23 cellular contexts compared by ENCODE assay signal in genomic region chr2:207561386-207562080, GRCh38. TPM values are rescaled to one million over a fixed set of nuclear protein-coding genes. Genes with fewer than 3 reads are reported as not detected.
DNase-seq lines count a peak whose midpoint lies in the region; ATAC-seq and TF ChIP-seq lines count a peak whose summit lies in the region.
"Had no signal": no experiment of that assay in that cellular context is flagged by ENCODE, and none has a peak within 500 bp of the region (broad histone marks: within the 10 kb centered on the region; RNA-seq: fewer than 3 reads in every experiment).

No MANE protein-coding gene starts in this region.

- H3K27me3 Mint-ChIP-seq in endodermal cell (ENCODE audit: insufficient read depth) (no peaks in the 10 kb centered on the region), progenitor cell of endocrine pancreas (no peaks in the 10 kb centered on the region), natural killer cell (ENCODE audit: low read depth in 2 of 2) (no peaks in the 10 kb centered on the region)

- no peak overlapping the region for H3K4me3 Mint-ChIP-seq in endodermal cell
- H3K4me3 Mint-ChIP-seq in progenitor cell of endocrine pancreas (ENCODE audit: low read depth), result no peak overlapping the region
- no peak overlapping the region for H3K4me3 Mint-ChIP-seq in natural killer cell

- H3K36me3 Mint-ChIP-seq in endodermal cell (ENCODE audit: low read depth) (peaks cover 59% of the 10 kb centered on the region), progenitor cell of endocrine pancreas (ENCODE audit: insufficient read depth) (peaks cover 30% of the 10 kb centered on the region), natural killer cell (peaks cover 9% of the 10 kb centered on the region)

- no peaks in the 10 kb centered on the region for H4K20me1 ChIP-seq in MM.1S (ENCODE audit: insufficient read depth, low read length)

- H3K4me1 ChIP-seq in endodermal cell (ENCODE audit: control insufficient read depth, insufficient read depth, low read length), result no peaks in the 10 kb centered on the region
- H3K4me1 ChIP-seq in MM.1S (ENCODE audit: low read length), result no peaks in the 10 kb centered on the region
- H3K4me1 ChIP-seq: SJCRH30 had no signal

- no peaks in the 10 kb centered on the region for H3K79me2 ChIP-seq in MM.1S (ENCODE audit: low read length)

- H3K4me3 ChIP-seq in endodermal cell (ENCODE audit: low read length), result no peak overlapping the region
- H3K4me3 ChIP-seq in MM.1S (ENCODE audit: low read length), result no peak overlapping the region
- H3K4me3 ChIP-seq: sigmoid colon, SJCRH30, suprapubic skin had no signal

- TF ChIP-seq CTCF in endodermal cell (conservative IDR thresholded peaks at IDR 0.05) (no peak), progenitor cell of endocrine pancreas (IDR thresholded peaks at IDR 0.05; ENCODE audit: unreplicated experiment) (no peak), MM.1S (IDR thresholded peaks at IDR 0.05; ENCODE audit: low read length) (no peak), natural killer cell (IDR thresholded peaks at IDR 0.05) (no peak)

- no peak overlapping the region for H2AFZ ChIP-seq in MM.1S (ENCODE audit: low read length)

- no peak overlapping the region for H3K4me2 ChIP-seq in MM.1S (ENCODE audit: low read depth, low read length)

- H3K4me1 Mint-ChIP-seq in endodermal cell, result no peaks in the 10 kb centered on the region
- no peaks in the 10 kb centered on the region for H3K4me1 Mint-ChIP-seq in progenitor cell of endocrine pancreas (ENCODE audit: low read depth)
- H3K4me1 Mint-ChIP-seq in natural killer cell, result peaks cover 3 to 22% of the 10 kb centered on the region in 2 donors

- H3K36me3 ChIP-seq in endodermal cell (ENCODE audit: control insufficient read depth, insufficient read depth, low read length) (peaks cover 86% of the 10 kb centered on the region), MM.1S (replicated peaks; ENCODE audit: insufficient read depth, low read length) (0 out of 2 replicates have a peak, but pooled peaks cover 6% of the 10 kb centered on the region)

- no peak for ATAC-seq in natural killer cell
- ATAC-seq in GM21390 (IDR thresholded peaks at IDR 0.05; ENCODE audit: unreplicated experiment), result no peak
- ATAC-seq: foreskin keratinocyte had no signal

- H3K27ac ChIP-seq in endodermal cell (ENCODE audit: low read depth, low read length) (no peak overlapping the region), MM.1S (ENCODE audit: low read length) (no peak overlapping the region), substantia nigra (ENCODE audit: low read depth, low read length, poor library complexity, severe bottlenecking) (no peak overlapping the region)
- H3K27ac ChIP-seq: foreskin keratinocyte, SJCRH30, suprapubic skin had no signal

- intact Hi-C loops in natural killer cell (cut with micrococcal nuclease), result no loop called here

- H3K9ac ChIP-seq in endodermal cell (ENCODE audit: extremely low read depth, low read length, poor library complexity, severe bottlenecking) (no peak overlapping the region), MM.1S (ENCODE audit: low read length) (no peak overlapping the region)

- DNase-seq in EL (peak; percentile 15), LHCN-M2 (ENCODE audit: low read depth) (peak; percentile 9), endodermal cell (no peak), progenitor cell of endocrine pancreas (ENCODE audit: low spot score, unreplicated experiment) (no peak), MM.1S (no peak), natural killer cell (no peak), substantia nigra (lab: John Stamatoyannopoulos, UW) (no peak)
- DNase-seq: activated CD4-positive, alpha-beta T cell treated with anti-CD3 and anti-CD28 coated beads for 1 hour; activated effector memory CD4-positive, alpha-beta T cell treated with Interleukin-2 at 50 U/mL for 16 hours; AML-193; amygdala; foreskin keratinocyte; left cardiac atrium; midbrain; NCI-H1436; NCI-H2171 treated with DMSO at 0.1 percent for 48 hours; NCI-H774; sigmoid colon; SJCRH30; stimulated activated CD4-positive, alpha-beta T cell treated with anti-CD3 and anti-CD28 coated beads, Interleukin-4, amount 100 ng/mL, for 4 hours; T1000 had no signal

- H3K9me3 Mint-ChIP-seq in endodermal cell (no peaks in the 10 kb centered on the region), progenitor cell of endocrine pancreas (ENCODE audit: low read depth) (no peaks in the 10 kb centered on the region), natural killer cell (no peaks in the 10 kb centered on the region)

- H3K9me3 ChIP-seq in endodermal cell (ENCODE audit: control insufficient read depth, low read length) (no peaks in the 10 kb centered on the region), MM.1S (replicated peaks; ENCODE audit: insufficient read depth, low read length) (no peaks in the 10 kb centered on the region)
- H3K9me3 ChIP-seq: sigmoid colon, SJCRH30, suprapubic skin had no signal

- H3F3A ChIP-seq in MM.1S (ENCODE audit: insufficient read depth, low read length), result no peaks in the 10 kb centered on the region

- H3K9me2 ChIP-seq in MM.1S (replicated peaks; ENCODE audit: insufficient read depth, low read length), result no peaks in the 10 kb centered on the region

- H3K27ac Mint-ChIP-seq in endodermal cell (peak overlapping the region; percentile 71), progenitor cell of endocrine pancreas (peak overlapping the region; percentile 53), natural killer cell (peak overlapping the region in 1 of 2 donors; percentile 2)

- 93 to 100% methylated on average over 3 to 5 of the region's 6 CpGs for WGBS in endodermal cell (ENCODE audit: insufficient coverage in 1 of 2, insufficient read length in 1 of 2), 2 experiments

- H3K27me3 ChIP-seq in endodermal cell (ENCODE audit: control insufficient read depth, insufficient read depth, low read length, poor library complexity, severe bottlenecking) (no peaks in the 10 kb centered on the region), MM.1S (replicated peaks; ENCODE audit: insufficient read depth, low read length) (no peaks in the 10 kb centered on the region)
- H3K27me3 ChIP-seq: foreskin keratinocyte, sigmoid colon, SJCRH30, suprapubic skin had no signal

RNA-seq across cellular contexts. Expression of gene CREB1, which starts 31.8 kb away (rescaled TPM):
- 23.1 and 37.2 TPM in 2 replicates for total RNA-seq in LHCN-M2 (2014; rRNA removed)
- 16.0 TPM for polyA plus RNA-seq in LHCN-M2 (2012)
- 100 to 1,000 TPM in 1 of 2 donors, 10 to 100 TPM in 1; 87.1 to 105 TPM for total RNA-seq in endodermal cell
- polyA plus RNA-seq in endodermal cell (2013, experiment 1 of 2), result 81.8 TPM
- 73.3 TPM for polyA plus RNA-seq in endodermal cell (2013, experiment 2 of 2)
- total RNA-seq in progenitor cell of endocrine pancreas, result 103 and 111 TPM in 2 replicates
- 100 to 1,000 TPM in 2 of 3 donors, 10 to 100 TPM in 1; 88.1 to 107 (median 106) TPM for total RNA-seq in natural killer cell

Comparison
In these comparisons a context has a peak if more than half of its experiments do, and no peak if none do; other contexts are left out.
1. DNase-seq: peak in EL (single experiment) and LHCN-M2 (single experiment); none in endodermal cell (single experiment), progenitor cell of endocrine pancreas (single experiment), MM.1S (single experiment), natural killer cell (single experiment) and substantia nigra (0 of 49).